ENCODE assay signal across 6 cellular contexts in the genomic region with DNA sequence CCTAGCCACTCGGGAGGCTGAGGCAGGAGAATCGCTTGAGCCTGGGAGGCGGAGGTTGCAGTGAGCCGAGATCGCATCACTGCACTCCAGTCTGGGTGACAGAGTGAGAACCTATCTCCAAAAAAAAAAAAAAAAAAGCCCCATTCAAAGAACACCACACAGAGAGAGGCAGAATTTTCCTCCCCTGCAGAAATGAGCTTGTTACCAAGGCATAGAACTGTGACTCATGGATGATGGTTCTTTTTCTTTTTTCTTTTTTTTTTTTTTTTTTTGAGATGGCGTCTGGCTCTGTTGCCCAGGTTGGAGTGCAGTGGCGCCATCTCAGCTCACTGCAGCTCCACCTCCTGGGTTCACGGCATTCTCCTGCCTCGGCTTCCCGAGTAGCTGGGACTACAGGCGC. TPM values are rescaled to one million over a fixed set of nuclear protein-coding genes. Genes with fewer than 3 reads are reported as not detected.
"Had no signal": no experiment of that assay in that cellular context is flagged by ENCODE, and none has a peak within 500 bp of the region (broad histone marks: within the 10 kb centered on the region; RNA-seq: fewer than 3 reads in every experiment).

No MANE protein-coding gene starts in this region.

RNA-seq across cellular contexts. Expression of a gene that starts 12.1 kb away (rescaled TPM):
- total RNA-seq: activated CD8-positive, alpha-beta T cell treated with anti-CD3 and anti-CD28 coated beads, Interleukin-2, amount 10 ng/mL, durations not matched to agents 7 days and 5 days; activated naive CD8-positive, alpha-beta T cell treated with anti-CD3 and anti-CD28 coated beads, Interleukin-2, amount 10 ng/mL, durations not matched to agents 7 days and 5 days; aorta; MCF 10A; NCI-H460; T-helper 1 cell treated with Interleukin-12 subunit alpha and Interleukin-12 subunit beta and Interleukin-4 antibody, amounts not matched to agents 30 ng/mL and 1 ng/mL, for 36 hours had no signal
- polyA plus RNA-seq: aorta had no signal
